ENCODE assay signal across 9 cellular contexts in genomic region chr17:56909742-56910508, GRCh38. TPM values are rescaled to one million over a fixed set of nuclear protein-coding genes. Genes with fewer than 3 reads are reported as not detected.
DNase-seq lines count a peak whose midpoint lies in the region; ATAC-seq and TF ChIP-seq lines count a peak whose summit lies in the region.
"Had no signal": no experiment of that assay in that cellular context is flagged by ENCODE, and none has a peak within 500 bp of the region (broad histone marks: within the 10 kb centered on the region; RNA-seq: fewer than 3 reads in every experiment).

No MANE protein-coding gene starts in this region.

- no peaks in the 10 kb centered on the region for H3K9me3 Mint-ChIP-seq in Calu3 (ENCODE audit: low read depth, unreplicated experiment)

- H3K36me3 ChIP-seq in Peyer's patch, result peaks cover 0 to 30% (median 0%) of the 10 kb centered on the region in 3 donors
- peaks cover 19 to 42% (median 38%) of the 10 kb centered on the region in 4 donors for H3K36me3 ChIP-seq in esophagus muscularis mucosa
- H3K36me3 ChIP-seq in psoas muscle (ENCODE audit: insufficient read depth in 1 of 2, low read depth in 1 of 2), result peaks cover 4 to 39% of the 10 kb centered on the region in 2 donors

- intact Hi-C loops in Calu3 (cut with micrococcal nuclease; ENCODE audit: unreplicated experiment) (no loop called here), esophagus muscularis mucosa (cut with DNase I) (loop anchor here (5.0 kb wide), 1 partner anchor 73 kb away; no protein-coding TSS in a partner anchor), psoas muscle (cut with DNase I) (loop anchor here in 1 of 2 donors (5.0 kb wide), 1 partner anchor 32 kb away; no protein-coding TSS in a partner anchor)

- TF ChIP-seq CTCF in Calu3 (IDR thresholded peaks at IDR 0.05; ENCODE audit: unreplicated experiment), result no peak
- no peak for TF ChIP-seq CTCF in Peyer's patch (IDR thresholded peaks at IDR 0.05)
- no peak for TF ChIP-seq CTCF in esophagus muscularis mucosa (IDR thresholded peaks at IDR 0.05)
- no peak for TF ChIP-seq CTCF in psoas muscle (IDR thresholded peaks at IDR 0.05)
- TF ChIP-seq CTCF in GM13977 (IDR thresholded peaks at IDR 0.05; ENCODE audit: extremely low read depth, insufficient read depth, missing control alignments), result no peak

- in situ Hi-C loops in GM13977 (cut with MboI; ENCODE audit: low pct_unique_long_range_greater_than_20kb, low sequenced_read_pairs, unreplicated experiment), result no loop called here

- H3K4me3 ChIP-seq in Peyer's patch, result peak overlapping the region in 1 of 4 donors; percentile 20
- peak overlapping the region in 1 of 4 donors; percentile 19 for H3K4me3 ChIP-seq in esophagus muscularis mucosa
- H3K4me3 ChIP-seq in psoas muscle, result peak overlapping the region; percentile 39

- CTCF ChIA-PET in Calu3 (lab: Charles Lee), result interaction anchor here (0.6 to 0.7 kb wide), 2 partner anchors 26 to 175 kb away, joined by 3 to 5 read pairs; no protein-coding TSS in a partner anchor

- H3K4me1 ChIP-seq in Peyer's patch (peaks cover 0 to 41% (median 23%) of the 10 kb centered on the region in 4 donors), esophagus muscularis mucosa (peaks cover 39 to 56% (median 48%) of the 10 kb centered on the region in 4 donors), psoas muscle (peaks cover 30% of the 10 kb centered on the region)

- no peaks in the 10 kb centered on the region for H3K9me3 ChIP-seq in Peyer's patch
- no peaks in the 10 kb centered on the region for H3K9me3 ChIP-seq in esophagus muscularis mucosa
- no peaks in the 10 kb centered on the region for H3K9me3 ChIP-seq in psoas muscle

- DNase-seq in Calu3 (no peak), Peyer's patch (peak in 2 of 3 donors; percentile 59 to 64), esophagus muscularis mucosa (ENCODE audit: extremely low spot score) (no peak), psoas muscle (no peak), GM13977 (ENCODE audit: low spot score) (no peak), NCI-H2081 (lab: John Stamatoyannopoulos, UW) (no peak), NCI-H82 treated with DMSO at 0.1 percent for 48 hours (lab: John Stamatoyannopoulos, UW; ENCODE audit: unreplicated experiment) (no peak)
- DNase-seq: cortex of kidney had no signal

- peaks cover 22% of the 10 kb centered on the region for H3K4me1 Mint-ChIP-seq in Calu3 (ENCODE audit: low read depth, unreplicated experiment)

- no TSS peak for BruUV-seq in Calu3 (replicated peaks; lab: Mats Ljungman, UMichigan)

- no peaks in the 10 kb centered on the region for H3K27me3 ChIP-seq in Peyer's patch
- H3K27me3 ChIP-seq in esophagus muscularis mucosa, result no peaks in the 10 kb centered on the region
- H3K27me3 ChIP-seq in psoas muscle (ENCODE audit: insufficient read depth in 3 of 3, low read length in 2 of 3), result no peaks in the 10 kb centered on the region

- no peak for TF ChIP-seq POLR2A in Peyer's patch (IDR thresholded peaks at IDR 0.05)
- no peak for TF ChIP-seq POLR2A in esophagus muscularis mucosa (IDR thresholded peaks at IDR 0.05; ENCODE audit: low read depth)

- peaks cover 79% of the 10 kb centered on the region for H3K36me3 Mint-ChIP-seq in Calu3 (ENCODE audit: insufficient read depth, unreplicated experiment)

- H3K27me3 Mint-ChIP-seq in Calu3 (ENCODE audit: unreplicated experiment), result no peaks in the 10 kb centered on the region

- peak overlapping the region; percentile 30 to 59 (median 44) for H3K27ac ChIP-seq in Peyer's patch
- H3K27ac ChIP-seq in esophagus muscularis mucosa (replicated peaks in 1 of 4), result peak overlapping the region; percentile 54 to 93 (median 86)
- peak overlapping the region; percentile 88 for H3K27ac ChIP-seq in psoas muscle

- H3K27ac Mint-ChIP-seq in Calu3 (ENCODE audit: unreplicated experiment), result no peak overlapping the region

- ATAC-seq in psoas muscle, result peak in 1 of 4 donors; percentile 11
- ATAC-seq in HG02759 (IDR thresholded peaks at IDR 0.05; ENCODE audit: unreplicated experiment), result no peak

- 65% methylated on average over 6 of the region's 6 CpGs for WGBS in esophagus muscularis mucosa
- WGBS in psoas muscle, 3 donors, result 29 to 62% (median 32%) methylated on average over 6 of the region's 6 CpGs

- peak overlapping the region; percentile 83 for H3K4me3 Mint-ChIP-seq in Calu3 (ENCODE audit: low read depth, unreplicated experiment)

- no peak for TF ChIP-seq EP300 in esophagus muscularis mucosa (IDR thresholded peaks at IDR 0.05)

RNA-seq across cellular contexts. Expression of gene TRIM25, which starts 3.9 kb away (rescaled TPM):
- 107 and 144 TPM in 2 replicates for total RNA-seq in Calu3 (2022)
- total RNA-seq in Peyer's patch, result 100 to 1,000 TPM in 3 of 4 donors, 10 to 100 TPM in 1; 87.0 to 344 (median 119) TPM
- 10 to 100 TPM; 13.9 to 19.9 (median 16.6) TPM for total RNA-seq in esophagus muscularis mucosa
- total RNA-seq in psoas muscle, result 10 to 100 TPM; 12.4 to 20.0 (median 17.1) TPM
- 1 to 10 TPM; 5.1 to 9.9 (median 9.2) TPM for polyA plus RNA-seq in psoas muscle

RNA-seq across cellular contexts. Expression of gene COIL, which starts 50.9 kb away (rescaled TPM):
- total RNA-seq in Calu3 (2022), result 13.4 and 13.5 TPM in 2 replicates
- 10 to 100 TPM in 3 of 4 donors, 1 to 10 TPM in 1; 8.6 to 20.6 (median 12.5) TPM for total RNA-seq in Peyer's patch
- total RNA-seq in esophagus muscularis mucosa, result 10 to 100 TPM in 3 of 4 donors, 1 to 10 TPM in 1; 9.9 to 13.3 (median 11.4) TPM
- total RNA-seq in psoas muscle, result 10 to 100 TPM in 2 of 4 donors, 1 to 10 TPM in 2; 7.1 to 12.3 (median 9.7) TPM
- 10 to 100 TPM in 1 of 3 donors, 1 to 10 TPM in 2; 6.6 to 11.7 (median 8.4) TPM for polyA plus RNA-seq in psoas muscle

Comparison
In these comparisons a context has a peak if more than half of its experiments do, and no peak if none do; other contexts are left out.
1. DNase-seq: peak in Peyer's patch (2 of 3); none in Calu3 (single experiment), esophagus muscularis mucosa (single experiment), psoas muscle (0 of 2), GM13977 (single experiment), NCI-H2081 (0 of 2) and NCI-H82 treated with DMSO at 0.1 percent for 48 hours (single experiment).
2. Peak in every context shown above with its lines, with median percentiles within 50 percentile points of each other: H3K27ac ChIP-seq.